ENCODE assay signal across 8 cellular contexts in the genomic region with DNA sequence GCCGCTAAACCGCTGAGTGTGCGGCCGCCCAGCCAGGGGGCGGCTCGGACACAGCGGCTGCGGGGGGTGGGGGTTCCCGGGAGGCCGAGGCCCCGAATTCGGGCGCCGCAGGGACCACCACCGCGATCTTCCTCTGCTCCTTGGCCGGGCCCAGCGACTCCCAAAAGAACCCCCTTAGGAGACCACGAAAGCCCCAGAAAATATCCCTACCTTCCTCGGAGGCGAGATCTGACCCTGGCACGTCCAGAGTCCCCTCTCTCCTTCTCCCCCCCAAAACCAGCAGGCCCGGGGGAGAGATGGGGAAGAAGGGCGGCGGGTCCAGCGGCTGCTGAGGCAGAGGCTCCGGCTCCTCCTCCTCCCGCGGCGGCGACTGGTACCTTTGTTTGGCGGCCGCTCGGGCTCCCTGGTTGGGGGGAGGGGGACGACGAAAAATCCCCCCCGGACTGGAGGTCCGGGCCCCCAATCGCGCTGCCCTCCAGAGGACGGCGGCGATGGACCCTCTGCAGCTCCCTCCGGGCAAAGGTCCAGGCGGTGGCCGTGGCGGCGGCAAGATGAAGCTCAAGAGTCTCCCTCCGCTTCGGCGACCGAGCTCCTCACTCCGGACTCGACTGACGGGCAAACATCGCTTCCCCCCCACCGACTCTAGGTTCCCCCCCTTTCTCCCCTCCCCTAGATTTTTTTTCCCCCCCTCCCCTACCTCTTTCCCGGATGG. TPM values are rescaled to one million over a fixed set of nuclear protein-coding genes. Genes with fewer than 3 reads are reported as not detected.
A peak's percentile ranks its signal among the peaks of the same experiment; 100 is the strongest.
DNase-seq lines count a peak whose midpoint lies in the region; ATAC-seq and TF ChIP-seq lines count a peak whose summit lies in the region.

A gene with protein sequence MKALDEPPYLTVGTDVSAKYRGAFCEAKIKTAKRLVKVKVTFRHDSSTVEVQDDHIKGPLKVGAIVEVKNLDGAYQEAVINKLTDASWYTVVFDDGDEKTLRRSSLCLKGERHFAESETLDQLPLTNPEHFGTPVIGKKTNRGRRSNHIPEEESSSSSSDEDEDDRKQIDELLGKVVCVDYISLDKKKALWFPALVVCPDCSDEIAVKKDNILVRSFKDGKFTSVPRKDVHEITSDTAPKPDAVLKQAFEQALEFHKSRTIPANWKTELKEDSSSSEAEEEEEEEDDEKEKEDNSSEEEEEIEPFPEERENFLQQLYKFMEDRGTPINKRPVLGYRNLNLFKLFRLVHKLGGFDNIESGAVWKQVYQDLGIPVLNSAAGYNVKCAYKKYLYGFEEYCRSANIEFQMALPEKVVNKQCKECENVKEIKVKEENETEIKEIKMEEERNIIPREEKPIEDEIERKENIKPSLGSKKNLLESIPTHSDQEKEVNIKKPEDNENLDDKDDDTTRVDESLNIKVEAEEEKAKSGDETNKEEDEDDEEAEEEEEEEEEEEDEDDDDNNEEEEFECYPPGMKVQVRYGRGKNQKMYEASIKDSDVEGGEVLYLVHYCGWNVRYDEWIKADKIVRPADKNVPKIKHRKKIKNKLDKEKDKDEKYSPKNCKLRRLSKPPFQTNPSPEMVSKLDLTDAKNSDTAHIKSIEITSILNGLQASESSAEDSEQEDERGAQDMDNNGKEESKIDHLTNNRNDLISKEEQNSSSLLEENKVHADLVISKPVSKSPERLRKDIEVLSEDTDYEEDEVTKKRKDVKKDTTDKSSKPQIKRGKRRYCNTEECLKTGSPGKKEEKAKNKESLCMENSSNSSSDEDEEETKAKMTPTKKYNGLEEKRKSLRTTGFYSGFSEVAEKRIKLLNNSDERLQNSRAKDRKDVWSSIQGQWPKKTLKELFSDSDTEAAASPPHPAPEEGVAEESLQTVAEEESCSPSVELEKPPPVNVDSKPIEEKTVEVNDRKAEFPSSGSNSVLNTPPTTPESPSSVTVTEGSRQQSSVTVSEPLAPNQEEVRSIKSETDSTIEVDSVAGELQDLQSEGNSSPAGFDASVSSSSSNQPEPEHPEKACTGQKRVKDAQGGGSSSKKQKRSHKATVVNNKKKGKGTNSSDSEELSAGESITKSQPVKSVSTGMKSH (N-terminal part only) (minus strand): TSS at position 621 of the 712 bp plus-strand sequence. CDS start 1,260 bp downstream, outside the sequence.

- H2AK5ac ChIP-seq in H9 (ENCODE audit: insufficient read length, low read length) = no peak within 1 kb of the TSS

- H3K27me3 ChIP-seq in H9 (ENCODE audit: insufficient read depth, low read length) (no peaks in the 10 kb centered on the region), heart left ventricle (no peaks in the 10 kb centered on the region)

- peak within 1 kb of the TSS in 1 of 2 experiments; percentile 97; a peak in 4 of 5 replicates for H3K4me3 Mint-ChIP-seq in H9
- H3K4me3 Mint-ChIP-seq in activated naive CD4-positive, alpha-beta T cell treated with anti-CD3 and anti-CD28 coated beads, Interleukin-2, amount 10 ng/mL, durations not matched to agents 7 days and 5 days = peak within 1 kb of the TSS; percentile 94
- H3K4me3 Mint-ChIP-seq in progenitor cell of endocrine pancreas (ENCODE audit: low read depth) = peak within 1 kb of the TSS; percentile 86

- peaks cover 9 to 26% (median 14%) of the 10 kb centered on the region in 3 experiments for H3K36me3 Mint-ChIP-seq in H9 (ENCODE audit: insufficient read depth in 1 of 3, low read depth in 3 of 3)
- H3K36me3 Mint-ChIP-seq in activated naive CD4-positive, alpha-beta T cell treated with anti-CD3 and anti-CD28 coated beads, Interleukin-2, amount 10 ng/mL, durations not matched to agents 7 days and 5 days = peaks cover 25% of the 10 kb centered on the region
- peaks cover 7% of the 10 kb centered on the region for H3K36me3 Mint-ChIP-seq in progenitor cell of endocrine pancreas (ENCODE audit: insufficient read depth)

- peak within 1 kb of the TSS; percentile 98 for H3K18ac ChIP-seq in H9 (ENCODE audit: insufficient read length, low read depth, low read length)

- H3K27ac ChIP-seq in H9 (ENCODE audit: insufficient read length, low read depth, low read length) = peak within 1 kb of the TSS; percentile 90
- H3K27ac ChIP-seq in heart left ventricle = peak within 1 kb of the TSS; percentile 91 to 98 (median 96)

- H4K5ac ChIP-seq in H9 (ENCODE audit: insufficient read length, low read depth, low read length) = peak within 1 kb of the TSS; percentile 74

- no peak within 1 kb of the TSS for H3K23ac ChIP-seq in H9 (ENCODE audit: insufficient read length, low read depth, low read length)

- H3K4me2 ChIP-seq in H9 (ENCODE audit: insufficient read depth, insufficient read length, low read length) = peak within 1 kb of the TSS; percentile 87

- H3T11ph ChIP-seq in H9 (ENCODE audit: low read length) = no peak within 1 kb of the TSS

- H3K56ac ChIP-seq in H9 (ENCODE audit: insufficient read length, low read depth, low read length) = peak within 1 kb of the TSS; percentile 68

- peak within 1 kb of the TSS; percentile 94 for H3K4me3 ChIP-seq in NB4 (ENCODE audit: low read depth, low read length)
- H3K4me3 ChIP-seq in heart left ventricle = peak within 1 kb of the TSS; percentile 75 to 96 (median 92)

- peak within 1 kb of the TSS; percentile 96 for H3K9ac ChIP-seq in H9 (ENCODE audit: extremely low read depth, insufficient read length, low read length)

- H3K27ac Mint-ChIP-seq in H9 (peak within 1 kb of the TSS; percentile 93 to 99 (median 95)), progenitor cell of endocrine pancreas (peak within 1 kb of the TSS; percentile 98)
- H3K27ac Mint-ChIP-seq in activated naive CD4-positive, alpha-beta T cell treated with anti-CD3 and anti-CD28 coated beads, Interleukin-2, amount 10 ng/mL, durations not matched to agents 7 days and 5 days = peak within 1 kb of the TSS; percentile 98

- no CpG with 5 or more reads among the region's 58 CpGs for WGBS in H9 (ENCODE audit: extremely low coverage, insufficient read length, low lambda C conversion rate)
- 0 to 1% (median 0%) methylated on average over 30 to 58 of the region's 58 CpGs for WGBS in heart left ventricle, 4 donors

- DNase-seq in H9 (no peak), NB4 (ENCODE audit: low read depth) (no peak), heart left ventricle (peak in 3 of 5 donors; percentile 83 to 89 (median 87)), progenitor cell of endocrine pancreas (ENCODE audit: low spot score, unreplicated experiment) (peak; percentile 63), NCI-H2081 treated with DMSO at 0.1 percent for 48 hours (lab: John Stamatoyannopoulos, UW) (no peak), T-helper 9 cell (no peak)
- no peak for DNase-seq in activated naive CD4-positive, alpha-beta T cell treated with anti-CD3 and anti-CD28 coated beads, Interleukin-2, amount 10 ng/mL, durations not matched to agents 7 days and 5 days

- peaks cover 0 to 9% (median 0%) of the 10 kb centered on the region in 9 donors for H3K36me3 ChIP-seq in heart left ventricle

- TF ChIP-seq CTCF in H9 (conservative IDR thresholded peaks at IDR 0.05) = no peak
- TF ChIP-seq CTCF in NB4 (IDR thresholded peaks at IDR 0.05; ENCODE audit: low read depth, low read length) = no peak
- TF ChIP-seq CTCF in heart left ventricle (IDR thresholded peaks at IDR 0.05) = no peak
- no peak for TF ChIP-seq CTCF in progenitor cell of endocrine pancreas (IDR thresholded peaks at IDR 0.05; ENCODE audit: unreplicated experiment)

- CTCF ChIA-PET in activated naive CD4-positive, alpha-beta T cell treated with anti-CD3 and anti-CD28 coated beads, Interleukin-2, amount 10 ng/mL, durations not matched to agents 7 days and 5 days (lab: Charles Lee) = no interaction called here

- no peak within 1 kb of the TSS for H2BK20ac ChIP-seq in H9 (ENCODE audit: low read depth, low read length, poor library complexity, severe bottlenecking)

- peaks cover 38% of the 10 kb centered on the region; the same call in 1 of the 2 replicates for H3K79me2 ChIP-seq in H9 (ENCODE audit: insufficient read depth, low read length)

- peak within 1 kb of the TSS; percentile 76 for H4K91ac ChIP-seq in H9 (ENCODE audit: insufficient read length, low read depth, low read length)

- no peaks in the 10 kb centered on the region for H3K9me3 Mint-ChIP-seq in H9
- no peaks in the 10 kb centered on the region for H3K9me3 Mint-ChIP-seq in activated naive CD4-positive, alpha-beta T cell treated with anti-CD3 and anti-CD28 coated beads, Interleukin-2, amount 10 ng/mL, durations not matched to agents 7 days and 5 days
- H3K9me3 Mint-ChIP-seq in progenitor cell of endocrine pancreas (ENCODE audit: low read depth) = no peaks in the 10 kb centered on the region

- H3K9me3 ChIP-seq in H9 (ENCODE audit: control insufficient read depth, low read depth, low read length) (no peaks in the 10 kb centered on the region), heart left ventricle (no peaks in the 10 kb centered on the region)

- H3K4me1 ChIP-seq in H9 (ENCODE audit: insufficient read depth, low read length) (no peaks in the 10 kb centered on the region), heart left ventricle (peaks cover 16 to 77% (median 66%) of the 10 kb centered on the region in 12 donors)

- H2BK120ac ChIP-seq in H9 (ENCODE audit: low read depth, low read length, poor library complexity, severe bottlenecking) = no peak within 1 kb of the TSS

- H3K4me1 Mint-ChIP-seq in H9 = peaks cover 20 to 35% of the 10 kb centered on the region in 2 experiments
- peaks cover 20% of the 10 kb centered on the region for H3K4me1 Mint-ChIP-seq in activated naive CD4-positive, alpha-beta T cell treated with anti-CD3 and anti-CD28 coated beads, Interleukin-2, amount 10 ng/mL, durations not matched to agents 7 days and 5 days
- peaks cover 22% of the 10 kb centered on the region for H3K4me1 Mint-ChIP-seq in progenitor cell of endocrine pancreas (ENCODE audit: low read depth)

- peak; percentile 52 for TF ChIP-seq POLR2A in GM15510 (IDR thresholded peaks at IDR 0.05; ENCODE audit: borderline replicate concordance, extremely low read depth, insufficient read length)
- peak; percentile 31 for TF ChIP-seq POLR2A in NB4 (IDR thresholded peaks at IDR 0.05; ENCODE audit: extremely low read depth, insufficient read length)
- peak in 1 of 2 donors; percentile 64 for TF ChIP-seq POLR2A in heart left ventricle (IDR thresholded peaks at IDR 0.05)

- peak within 1 kb of the TSS; percentile 98 for H3K14ac ChIP-seq in H9 (ENCODE audit: insufficient read depth, low read length)

- no peaks in the 10 kb centered on the region for H3K27me3 Mint-ChIP-seq in H9 (ENCODE audit: low read depth)
- H3K27me3 Mint-ChIP-seq in activated naive CD4-positive, alpha-beta T cell treated with anti-CD3 and anti-CD28 coated beads, Interleukin-2, amount 10 ng/mL, durations not matched to agents 7 days and 5 days = no peaks in the 10 kb centered on the region
- no peaks in the 10 kb centered on the region for H3K27me3 Mint-ChIP-seq in progenitor cell of endocrine pancreas

- no peak within 1 kb of the TSS; the same call in 1 of the 2 replicates for H2BK15ac ChIP-seq in H9 (ENCODE audit: low read depth, low read length)

- peak; percentile 0 to 28 (median 12) for ATAC-seq in heart left ventricle

- H3K4ac ChIP-seq in H9 (ENCODE audit: low read depth, low read length) = no peak within 1 kb of the TSS; the same call in 1 of the 2 replicates

- H3K23me2 ChIP-seq in H9 (ENCODE audit: insufficient read length, low read depth, low read length, poor library complexity, severe bottlenecking) = peaks cover 10% of the 10 kb centered on the region

- H3K79me1 ChIP-seq in H9 (ENCODE audit: insufficient read depth, low read depth, low read length, poor library complexity, severe bottlenecking) = peaks cover 3% of the 10 kb centered on the region

- intact Hi-C loops in heart left ventricle (cut with DNase I) = loop anchor here (1.0 to 10.0 kb wide), 12 partner anchors 39 to 175 kb away; a partner anchor contains a TSS

- H2BK5ac ChIP-seq in H9 (ENCODE audit: insufficient read length, low read length) = peak within 1 kb of the TSS; percentile 43

- no peak within 1 kb of the TSS for H2AFZ ChIP-seq in H9 (ENCODE audit: low read length)

- H4K20me1 ChIP-seq in H9 (ENCODE audit: control insufficient read depth, insufficient read depth, insufficient read length) = no peaks in the 10 kb centered on the region

- peak within 1 kb of the TSS; percentile 72 for H4K8ac ChIP-seq in H9 (replicated peaks; ENCODE audit: insufficient read length, low read depth, low read length)

- H2BK12ac ChIP-seq in H9 (ENCODE audit: insufficient read length, low read depth, low read length) = no peak within 1 kb of the TSS

RNA-seq across cellular contexts. Expression of the gene that starts here (rescaled TPM):
- total RNA-seq in H9 (2021) = 32.8 and 34.0 TPM in 2 replicates
- total RNA-seq in heart left ventricle = 10 to 100 TPM; 12.4 to 20.4 (median 15.3) TPM
- 10 to 100 TPM; 12.8 to 18.4 TPM for polyA plus RNA-seq in heart left ventricle
- 66.5 and 68.8 TPM in 2 replicates for total RNA-seq in progenitor cell of endocrine pancreas

Comparison
In these comparisons a context has a peak if more than half of its experiments do, and no peak if none do; other contexts are left out.
1. DNase-seq: peak in heart left ventricle (3 of 5) and progenitor cell of endocrine pancreas (single experiment); none in H9 (single experiment), NB4 (single experiment), activated naive CD4-positive, alpha-beta T cell treated with anti-CD3 and anti-CD28 coated beads, Interleukin-2, amount 10 ng/mL, durations not matched to agents 7 days and 5 days (single experiment), NCI-H2081 treated with DMSO at 0.1 percent for 48 hours (single experiment) and T-helper 9 cell (single experiment).
2. Peak in every context shown above with its lines, with median percentiles within 50 percentile points of each other: H3K27ac Mint-ChIP-seq.